ENCODE assay signal across 10 cellular contexts in genomic region chr2:136242687-136243277, GRCh38.
DNase-seq lines count a peak whose midpoint lies in the region; ATAC-seq, FAIRE-seq and TF ChIP-seq lines count a peak whose summit lies in the region.
"Had no signal": no experiment of that assay in that cellular context is flagged by ENCODE, and none has a peak within 500 bp of the region (broad histone marks: within the 10 kb centered on the region; RNA-seq: fewer than 3 reads in every experiment).

No MANE protein-coding gene starts in this region.

- H2BK12ac ChIP-seq in H1 (ENCODE audit: low read depth, low read length), result no peak overlapping the region

- no peak overlapping the region for H2BK120ac ChIP-seq in H1 (replicated peaks; ENCODE audit: low read depth, low read length)

- no peak for TF ChIP-seq POLR2A in H1 (IDR thresholded peaks at IDR 0.05; ENCODE audit: control extremely low read depth in 1 of 2, low read depth in 2 of 2, low read length in 2 of 2)

- no peaks in the 10 kb centered on the region for H3K79me1 ChIP-seq in H1 (ENCODE audit: low read depth, low read length)

- no peak for ATAC-seq in HG03196 (IDR thresholded peaks at IDR 0.05; ENCODE audit: unreplicated experiment)
- ATAC-seq in GM19395 (IDR thresholded peaks at IDR 0.05; ENCODE audit: unreplicated experiment), result no peak

- H3K9me2 ChIP-seq in OCI-LY7 (ENCODE audit: insufficient read depth, low read length), result no peaks in the 10 kb centered on the region

- CTCF ChIA-PET in OCI-LY7 (lab: Charles Lee; ENCODE audit: unreplicated experiment), result interaction anchor here (0.9 to 1.8 kb wide), 4 partner anchors 11 to 107 kb away, joined by 3 to 4 read pairs (median 3); no protein-coding TSS in a partner anchor
- CTCF ChIA-PET in H1 (lab: Charles Lee; ENCODE audit: partially characterized antibody), result interaction anchor here (1.9 kb wide), 1 partner anchor 245 kb away, joined by 5 read pairs; no protein-coding TSS in a partner anchor

- no peak overlapping the region for H3K18ac ChIP-seq in H1 (ENCODE audit: extremely low read depth, low read length)

- H3K4me3 ChIP-seq in OCI-LY7 (ENCODE audit: low read depth, low read length, poor library complexity, severe bottlenecking) (no peak overlapping the region), H1 (ENCODE audit: extremely low read depth in 1 of 4, insufficient read depth in 2 of 4, low read depth in 3 of 4, low read length in 4 of 4) (no peak overlapping the region)

- WGBS in H1 (ENCODE audit: extremely low coverage in 1 of 2, insufficient coverage in 1 of 2, insufficient read length in 1 of 2, insufficient replicate concordance in 2 of 2, low coverage in 1 of 2, low lambda C conversion rate in 2 of 2, missing lambda C conversion rate in 1 of 2), 2 experiments, result 85% methylated on average over 9 of the region's 10 CpGs; no CpG with 5 or more reads in 1 of the 2 experiments

- TF ChIP-seq RAD21 in H1 (IDR thresholded peaks at IDR 0.05 in 1 of 2, conservative IDR thresholded peaks at IDR 0.05 in 1 of 2; ENCODE audit: low read depth in 2 of 2, low read length in 2 of 2), result no peak

- H4K91ac ChIP-seq in H1 (replicated peaks; ENCODE audit: insufficient read length, low read length), result no peak overlapping the region

- no peak overlapping the region for H3K9ac ChIP-seq in H1 (replicated peaks in 1 of 4; ENCODE audit: extremely low read depth in 1 of 4, low read depth in 3 of 4, low read length in 3 of 4)

- DNase-seq in OCI-LY7 (ENCODE audit: low spot score) (no peak), H1 (ENCODE audit: low read depth in 1 of 2, low spot score in 2 of 2) (no peak), COLO829 (ENCODE audit: low spot score) (no peak), posterior vena cava (ENCODE audit: low spot score) (no peak)
- peak; percentile 46 for DNase-seq in activated CD8-positive, alpha-beta memory T cell treated with anti-CD3 and anti-CD28 coated beads, Interleukin-2, amount 50 U/mL, for 4 hours
- peak; percentile 22 to 57 for DNase-seq in stimulated activated CD8-positive, alpha-beta memory T cell treated with anti-CD3 and anti-CD28 coated beads, Interleukin-7, amount 100 ng/mL, for 4 hours (ENCODE audit: low read depth in 2 of 2)
- DNase-seq: effector CD8-positive, alpha-beta T cell; nephron progenitor cell had no signal

- intact Hi-C loops in OCI-LY7 (cut with micrococcal nuclease; ENCODE audit: unreplicated experiment) (no loop called here), posterior vena cava (cut with DNase I) (no loop called here)

- BruUV-seq in OCI-LY7 (replicated peaks; lab: Mats Ljungman, UMichigan), result no TSS peak

- TF ChIP-seq CTCF in OCI-LY7 (conservative IDR thresholded peaks at IDR 0.05; ENCODE audit: low read length) (no peak), H1 (IDR thresholded peaks at IDR 0.05; ENCODE audit: control extremely low read depth in 1 of 3, insufficient read depth in 1 of 3, low read depth in 1 of 3, low read length in 3 of 3) (no peak)

- H3K23ac ChIP-seq in H1 (ENCODE audit: insufficient read length), result no peak overlapping the region

- peaks cover 94% of the 10 kb centered on the region for H3K4me1 ChIP-seq in OCI-LY7 (ENCODE audit: insufficient read depth, low read length, poor library complexity, severe bottlenecking)
- H3K4me1 ChIP-seq in H1 (replicated peaks in 1 of 4; ENCODE audit: control insufficient read depth in 3 of 4, insufficient read depth in 4 of 4, low read length in 3 of 4), result peaks cover 0 to 11% (median 1%) of the 10 kb centered on the region in 4 experiments; a peak in 3 of 7 replicates

- POLR2A ChIA-PET in OCI-LY7 (lab: Charles Lee) (interaction anchor here (1.1 to 9.0 kb wide), 7 partner anchors 9 to 134 kb away, joined by 3 to 191 read pairs (median 5); no protein-coding TSS in a partner anchor), H1 (lab: Charles Lee; ENCODE audit: partially characterized antibody) (no interaction called here)

- no peak for TF ChIP-seq EP300 in H1 (IDR thresholded peaks at IDR 0.05; ENCODE audit: borderline replicate concordance in 1 of 2, low read depth in 2 of 2, low read length in 2 of 2)

- no peak overlapping the region for H4K5ac ChIP-seq in H1 (ENCODE audit: insufficient read length, low read depth, low read length)

- H3K56ac ChIP-seq in H1 (replicated peaks; ENCODE audit: insufficient read length, low read depth, low read length), result no peak overlapping the region

- no peak overlapping the region for H2BK15ac ChIP-seq in H1 (ENCODE audit: low read length)

- H2BK20ac ChIP-seq in H1 (ENCODE audit: low read length), result no peak overlapping the region

- no peaks in the 10 kb centered on the region for H3K36me3 ChIP-seq in OCI-LY7 (ENCODE audit: insufficient read depth, low read length)
- no peaks in the 10 kb centered on the region for H3K36me3 ChIP-seq in H1 (ENCODE audit: control insufficient read depth in 2 of 4, insufficient read depth in 4 of 4, low read length in 3 of 4)

- H3K79me2 ChIP-seq in OCI-LY7 (ENCODE audit: insufficient read depth, low read depth, low read length), result no peaks in the 10 kb centered on the region
- no peaks in the 10 kb centered on the region for H3K79me2 ChIP-seq in H1 (ENCODE audit: control insufficient read depth in 1 of 2, insufficient read depth in 2 of 2, low read length in 2 of 2)

- no peaks in the 10 kb centered on the region for H3K9me3 ChIP-seq in OCI-LY7 (ENCODE audit: low read length)
- H3K9me3 ChIP-seq in H1 (ENCODE audit: insufficient read depth in 2 of 2, low read depth in 1 of 2, low read length in 1 of 2), result no peaks in the 10 kb centered on the region

- H3K4ac ChIP-seq in H1 (replicated peaks; ENCODE audit: insufficient read length, low read depth, low read length), result no peak overlapping the region

- no peaks in the 10 kb centered on the region for H3K27me3 ChIP-seq in H1 (replicated peaks in 1 of 4; ENCODE audit: control insufficient read depth in 3 of 4, extremely low read depth in 1 of 4, insufficient read depth in 3 of 4, low read length in 3 of 4)

- no peaks in the 10 kb centered on the region for H3K23me2 ChIP-seq in H1 (ENCODE audit: low read depth, low read length)

- H2AK5ac ChIP-seq in H1 (ENCODE audit: low read depth, low read length), result no peak overlapping the region

- no peak for FAIRE-seq in H1 (lab: Jason Lieb, UNC)

- H3K14ac ChIP-seq in H1 (ENCODE audit: insufficient read length), result no peak overlapping the region

- H2BK5ac ChIP-seq in H1 (ENCODE audit: low read depth, low read length), result no peak overlapping the region

- H3K4me2 ChIP-seq in OCI-LY7 (ENCODE audit: low read length), result no peak overlapping the region
- no peak overlapping the region for H3K4me2 ChIP-seq in H1 (ENCODE audit: insufficient read depth in 1 of 2, low read depth in 2 of 2, low read length in 2 of 2)

- H4K20me1 ChIP-seq in OCI-LY7 (ENCODE audit: insufficient read depth, low read length), result no peaks in the 10 kb centered on the region
- H4K20me1 ChIP-seq in H1 (replicated peaks in 1 of 2; ENCODE audit: control insufficient read depth in 1 of 2, insufficient read depth in 2 of 2, low read length in 2 of 2), result no peaks in the 10 kb centered on the region

- peak overlapping the region; percentile 100 for H3K27ac ChIP-seq in OCI-LY7 (ENCODE audit: low read depth, low read length, poor library complexity, severe bottlenecking)
- no peak overlapping the region for H3K27ac ChIP-seq in H1 (ENCODE audit: low read depth, low read length)

- no peak overlapping the region for H2AFZ ChIP-seq in OCI-LY7 (ENCODE audit: low read length)
- 0 out of 2 replicates have a peak overlapping the region, but pooled peaks have one; percentile 10 for H2AFZ ChIP-seq in H1 (ENCODE audit: low read length)

- H4K8ac ChIP-seq in H1 (ENCODE audit: extremely low read depth, insufficient read depth, low read length), result no peak overlapping the region

TF ChIP-seq in H1, 55 proteins besides CTCF, POLR2A, EP300 and RAD21:
- TF ChIP-seq POU5F1 (IDR thresholded peaks at IDR 0.05; ENCODE audit: low read depth, low read length) (no peak), CHD1 (IDR thresholded peaks at IDR 0.05; ENCODE audit: low read depth, low read length) (no peak), RBBP5 (IDR thresholded peaks at IDR 0.05; ENCODE audit: borderline replicate concordance, low read depth, low read length) (no peak), RNF2 (IDR thresholded peaks at IDR 0.05; ENCODE audit: borderline replicate concordance, low read depth, low read length, missing control alignments, poor library complexity, severe bottlenecking) (no peak), POLR2AphosphoS5 (IDR thresholded peaks at IDR 0.05; ENCODE audit: low read depth, low read length) (no peak), TEAD4 (IDR thresholded peaks at IDR 0.05; ENCODE audit: low read depth, low read length) (no peak)

Comparison
In these comparisons a context has a peak if more than half of its experiments do, and no peak if none do; other contexts are left out.
1. DNase-seq: peak in activated CD8-positive, alpha-beta memory T cell treated with anti-CD3 and anti-CD28 coated beads, Interleukin-2, amount 50 U/mL, for 4 hours (single experiment) and stimulated activated CD8-positive, alpha-beta memory T cell treated with anti-CD3 and anti-CD28 coated beads, Interleukin-7, amount 100 ng/mL, for 4 hours (2 of 2); none in OCI-LY7 (single experiment), H1 (0 of 2), COLO829 (single experiment) and posterior vena cava (single experiment).